20 cellular contexts compared by ENCODE assay signal in genomic region chr16:75114946-75115825, GRCh38. TPM values are rescaled to one million over a fixed set of nuclear protein-coding genes. Genes with fewer than 3 reads are reported as not detected.
A peak's percentile ranks its signal among the peaks of the same experiment; 100 is the strongest.
DNase-seq lines count a peak whose midpoint lies in the region; ATAC-seq, FAIRE-seq and TF ChIP-seq lines count a peak whose summit lies in the region.
"Had no signal": no experiment of that assay in that cellular context is flagged by ENCODE, and none has a peak within 500 bp of the region (broad histone marks: within the 10 kb centered on the region; RNA-seq: fewer than 3 reads in every experiment).

No MANE protein-coding gene starts in this region.

- peak overlapping the region in 1 of 2 experiments; percentile 47; a peak in 1 of 4 replicates for H3K9ac ChIP-seq in K562 (ENCODE audit: insufficient read depth in 1 of 2, low read depth in 2 of 2, low read length in 2 of 2)

- H3K36me3 Mint-ChIP-seq in GM23338 (ENCODE audit: low read depth), result peaks cover 9% of the 10 kb centered on the region
- peaks cover 20% of the 10 kb centered on the region for H3K36me3 Mint-ChIP-seq in stimulated activated effector memory CD8-positive, alpha-beta T cell treated with anti-CD3 and anti-CD28 coated beads, Interleukin-12 subunit alpha, Interleukin-12 subunit beta, amount 100 ng/mL, for 72 hours
- H3K36me3 Mint-ChIP-seq: memory B cell; natural killer cell treated with Interleukin-12 subunit alpha and Interleukin-12 subunit beta and Interleukin-15 and Interleukin-18, amount 100 ng/mL, for 72 hours; stimulated activated naive B cell treated with anti-CD40 and anti-IgM and Interleukin-4, amounts not matched to agents 10 μg/mL and 1 μg/mL and 100 μg/mL, for 72 hours had no signal

- intact Hi-C loops in K562 (cut with micrococcal nuclease) (loop anchor here (5.0 kb wide), 1 partner anchor 73 kb away; no protein-coding TSS in a partner anchor), lower lobe of right lung (cut with DNase I) (loop anchor here (5.0 kb wide), 1 partner anchor 118 kb away; the partner anchor contains the start of gene ZNRF1)

- no peak for TF ChIP-seq RAD21 in K562 (CRISPR knock-in tag; conservative IDR thresholded peaks at IDR 0.05 in 1 of 2, IDR thresholded peaks at IDR 0.05 in 1 of 2)

- ATAC-seq in GM23338, result no peak
- ATAC-seq in K562, result no peak
- no peak for ATAC-seq in lower lobe of right lung
- ATAC-seq in stimulated activated effector memory CD8-positive, alpha-beta T cell treated with anti-CD3 and anti-CD28 coated beads, Interleukin-12 subunit alpha, Interleukin-12 subunit beta, amount 100 ng/mL, for 72 hours, result no peak
- ATAC-seq: activated CD4-positive, CD25-positive, alpha-beta regulatory T cell treated with anti-CD3 and anti-CD28 coated beads, Interleukin-2, amount 50 U/mL, for 24 hours; effector memory CD8-positive, alpha-beta T cell; natural killer cell treated with Interleukin-12 subunit alpha and Interleukin-12 subunit beta and Interleukin-15 and Interleukin-18, amount 100 ng/mL, for 72 hours; stimulated activated naive B cell treated with anti-CD40 and anti-IgM and Interleukin-4, amounts not matched to agents 10 μg/mL and 1 μg/mL and 100 μg/mL, for 72 hours had no signal

- H3K27me3 ChIP-seq in GM23338 (ENCODE audit: insufficient read depth) (no peaks in the 10 kb centered on the region), K562 (ENCODE audit: control insufficient read depth in 2 of 2, insufficient read depth in 2 of 2, low read length in 2 of 2) (no peaks in the 10 kb centered on the region), lower lobe of right lung (ENCODE audit: low read depth) (no peaks in the 10 kb centered on the region)

- H3K36me3 ChIP-seq in GM23338 (ENCODE audit: insufficient read depth) (no peaks in the 10 kb centered on the region), K562 (ENCODE audit: control insufficient read depth, insufficient read depth, low read length) (no peaks in the 10 kb centered on the region), lower lobe of right lung (no peaks in the 10 kb centered on the region)

- peak overlapping the region; percentile 73 for H3K4me2 ChIP-seq in GM23338
- no peak overlapping the region for H3K4me2 ChIP-seq in K562 (ENCODE audit: insufficient read depth, low read length)
- H3K4me2 ChIP-seq: PC-9 had no signal

- no peak for FAIRE-seq in K562 (lab: Jason Lieb, UNC)
- FAIRE-seq: kidney, urothelium cell line had no signal

- CTCF ChIA-PET in K562 (lab: Yijun Ruan, JAX; ENCODE audit: low intra/inter-chr PET ratio), result no interaction called here

- no peaks in the 10 kb centered on the region for H4K20me1 ChIP-seq in GM23338 (replicated peaks; ENCODE audit: insufficient read depth)
- no peaks in the 10 kb centered on the region for H4K20me1 ChIP-seq in K562 (replicated peaks; ENCODE audit: control insufficient read depth, insufficient read depth, low read length)

- peaks cover 7% of the 10 kb centered on the region for H3F3A ChIP-seq in GM23338 (replicated peaks; ENCODE audit: low read depth)

- H3K4me1 Mint-ChIP-seq in GM23338, result peaks cover 54% of the 10 kb centered on the region
- H3K4me1 Mint-ChIP-seq in stimulated activated effector memory CD8-positive, alpha-beta T cell treated with anti-CD3 and anti-CD28 coated beads, Interleukin-12 subunit alpha, Interleukin-12 subunit beta, amount 100 ng/mL, for 72 hours, result peaks cover 29% of the 10 kb centered on the region

- peaks cover 16% of the 10 kb centered on the region for H3K9me3 Mint-ChIP-seq in GM23338
- H3K9me3 Mint-ChIP-seq in stimulated activated effector memory CD8-positive, alpha-beta T cell treated with anti-CD3 and anti-CD28 coated beads, Interleukin-12 subunit alpha, Interleukin-12 subunit beta, amount 100 ng/mL, for 72 hours, result no peaks in the 10 kb centered on the region
- H3K9me3 Mint-ChIP-seq: effector memory CD8-positive, alpha-beta T cell; memory B cell; natural killer cell treated with Interleukin-12 subunit alpha and Interleukin-12 subunit beta and Interleukin-15 and Interleukin-18, amount 100 ng/mL, for 72 hours; stimulated activated naive B cell treated with anti-CD40 and anti-IgM and Interleukin-4, amounts not matched to agents 10 μg/mL and 1 μg/mL and 100 μg/mL, for 72 hours had no signal

- POLR2A ChIA-PET in K562 (lab: Yijun Ruan, JAX), result interaction anchor here (0.6 kb wide), 2 partner anchors 25 to 449 kb away, joined by 3 read pairs; no protein-coding TSS in a partner anchor

- H3K9me3 ChIP-seq in K562 (replicated peaks; ENCODE audit: control insufficient read depth, insufficient read depth, low read depth, low read length) (no peaks in the 10 kb centered on the region), lower lobe of right lung (no peaks in the 10 kb centered on the region)

- H3K27ac Mint-ChIP-seq in GM23338, result no peak overlapping the region
- H3K27ac Mint-ChIP-seq in stimulated activated effector memory CD8-positive, alpha-beta T cell treated with anti-CD3 and anti-CD28 coated beads, Interleukin-12 subunit alpha, Interleukin-12 subunit beta, amount 100 ng/mL, for 72 hours, result peak overlapping the region; percentile 23
- H3K27ac Mint-ChIP-seq: effector memory CD8-positive, alpha-beta T cell; memory B cell; natural killer cell treated with Interleukin-12 subunit alpha and Interleukin-12 subunit beta and Interleukin-15 and Interleukin-18, amount 100 ng/mL, for 72 hours; stimulated activated naive B cell treated with anti-CD40 and anti-IgM and Interleukin-4, amounts not matched to agents 10 μg/mL and 1 μg/mL and 100 μg/mL, for 72 hours had no signal

- DNase-seq in GM23338 (ENCODE audit: low spot score) (no peak), K562 (ENCODE audit: extremely low read depth in 1 of 4, low spot score in 3 of 4) (peak in 1 of 4 experiments; percentile 3), lower lobe of right lung (no peak), CD1c-positive myeloid dendritic cell (ENCODE audit: extremely low spot score) (no peak), midbrain (lab: John Stamatoyannopoulos, UW) (no peak)
- no peak for DNase-seq in stimulated activated effector memory CD8-positive, alpha-beta T cell treated with anti-CD3 and anti-CD28 coated beads, Interleukin-12 subunit alpha, Interleukin-12 subunit beta, amount 100 ng/mL, for 72 hours (ENCODE audit: low spot score in 2 of 2)
- DNase-seq in activated CD4-positive, alpha-beta T cell treated with anti-CD3 and anti-CD28 coated beads, Interleukin-2, amount 50 U/mL, for 1 hour, result no peak
- DNase-seq: effector memory CD8-positive, alpha-beta T cell; hippocampal formation; NCI-H1436; NCI-H2171 treated with DMSO at 0.1 percent for 48 hours; NCI-H748 treated with DMSO at 0.1 percent for 48 hours; PC-9; stimulated activated naive B cell treated with anti-CD40 and anti-IgM and Interleukin-4, amounts not matched to agents 10 μg/mL and 1 μg/mL and 100 μg/mL, for 72 hours had no signal

- in situ Hi-C loops in K562 (cut with MboI), result no loop called here

- no peak for TF ChIP-seq POLR2A in K562 (conservative IDR thresholded peaks at IDR 0.05)

- H3K27me3 Mint-ChIP-seq in GM23338 (ENCODE audit: insufficient read depth, low read depth, poor library complexity), result peaks cover 23% of the 10 kb centered on the region

- H3K79me2 ChIP-seq in GM23338 (replicated peaks; ENCODE audit: insufficient read depth) (no peaks in the 10 kb centered on the region), K562 (ENCODE audit: control insufficient read depth, insufficient read depth, low read length) (no peaks in the 10 kb centered on the region)

- H3K27ac ChIP-seq in GM23338 (ENCODE audit: low read depth) (no peak overlapping the region), K562 (ENCODE audit: extremely low read depth, low read depth, low read length) (peak overlapping the region; percentile 3; the same call in 1 of the 3 replicates), lower lobe of right lung (no peak overlapping the region)
- H3K27ac ChIP-seq: PC-9 had no signal

- H2AFZ ChIP-seq in GM23338, result no peak overlapping the region
- no peak overlapping the region for H2AFZ ChIP-seq in K562 (ENCODE audit: low read depth, low read length)
- H2AFZ ChIP-seq: PC-9 had no signal

- TF ChIP-seq CTCF in GM23338 (conservative IDR thresholded peaks at IDR 0.05; ENCODE audit: low read depth in 2 of 2) (no peak), K562 (IDR thresholded peaks at IDR 0.05 in 2 of 3, conservative IDR thresholded peaks at IDR 0.05 in 1 of 3; ENCODE audit: insufficient read depth in 2 of 3, low read depth in 1 of 3, low read length in 3 of 3) (no peak), lower lobe of right lung (IDR thresholded peaks at IDR 0.05) (no peak)

- peaks cover 51% of the 10 kb centered on the region for H3K4me1 ChIP-seq in GM23338 (ENCODE audit: insufficient read depth)
- peaks cover 15 to 64% of the 10 kb centered on the region in 2 experiments; a peak in 4 of 5 replicates for H3K4me1 ChIP-seq in K562 (replicated peaks in 1 of 2; ENCODE audit: control insufficient read depth in 2 of 2, insufficient read depth in 2 of 2, low read length in 2 of 2)
- H3K4me1 ChIP-seq in lower lobe of right lung, result peaks cover 50% of the 10 kb centered on the region

- no peak for TF ChIP-seq EP300 in K562 (IDR thresholded peaks at IDR 0.05; ENCODE audit: low read length)

- H3K4me3 Mint-ChIP-seq in GM23338, result no peak overlapping the region
- H3K4me3 Mint-ChIP-seq in stimulated activated effector memory CD8-positive, alpha-beta T cell treated with anti-CD3 and anti-CD28 coated beads, Interleukin-12 subunit alpha, Interleukin-12 subunit beta, amount 100 ng/mL, for 72 hours, result no peak overlapping the region
- H3K4me3 Mint-ChIP-seq: effector memory CD8-positive, alpha-beta T cell; memory B cell; natural killer cell treated with Interleukin-12 subunit alpha and Interleukin-12 subunit beta and Interleukin-15 and Interleukin-18, amount 100 ng/mL, for 72 hours; stimulated activated naive B cell treated with anti-CD40 and anti-IgM and Interleukin-4, amounts not matched to agents 10 μg/mL and 1 μg/mL and 100 μg/mL, for 72 hours had no signal

- H3K9me2 ChIP-seq in GM23338 (ENCODE audit: insufficient read depth), result no peaks in the 10 kb centered on the region

- BruUV-seq in K562 (replicated peaks; lab: Mats Ljungman, UMichigan), result no TSS peak

- H3K4me3 ChIP-seq in GM23338, result no peak overlapping the region
- no peak overlapping the region for H3K4me3 ChIP-seq in K562
- H3K4me3 ChIP-seq in lower lobe of right lung, result peak overlapping the region; percentile 66
- H3K4me3 ChIP-seq: PC-9 had no signal

- H3K9me1 ChIP-seq in K562 (ENCODE audit: control insufficient read depth, insufficient read depth, low read length), result peaks cover 3% of the 10 kb centered on the region

- WGBS in K562 (ENCODE audit: insufficient coverage, low coverage, missing lambda C conversion rate), result 86% methylated on average over 35 of the region's 45 CpGs

RNA-seq across cellular contexts. Expression of gene LDHD, which starts 1.4 kb away (rescaled TPM):
- 7.7 and 10.6 TPM in 2 replicates for total RNA-seq in GM23338 (2014; rRNA removed; shearing (Covaris generic))
- polyA plus RNA-seq in GM23338 (2016; fragmentation: Nextera tagmentation; extraction: Ambion mirVana), result 3.9 and 5.0 TPM in 2 replicates
- 0.48 and 1.4 TPM in 2 replicates for total RNA-seq in K562 (2011; cell fraction: chromatin; rRNA removed; ENCODE audit: low replicate concordance)
- 1.7 and 3.0 TPM in 2 replicates for total RNA-seq in K562 (2011; cell fraction: nucleolus; rRNA removed)
- total RNA-seq in K562 (2011; cell fraction: nucleoplasm; rRNA removed), result 1.1 and 1.5 TPM in 2 replicates
- 0.33 and 0.73 TPM in 2 replicates for total RNA-seq in K562 (2014; rRNA removed)
- not detected in 2 replicates for total RNA-seq in K562 (2014; rRNA removed; fragmentation: Illumina TruSeq; extraction: Trizol)
- total RNA-seq in K562 (2015; rRNA removed; fragmentation: Illumina TruSeq; extraction: Trizol), result 0.19 and 0.40 TPM in 2 replicates
- 0.69 and 0.83 TPM in 2 replicates for total RNA-seq in K562 (2021)
- 0.08 and 0.33 TPM in 2 replicates for polyA plus RNA-seq in K562 (2011; rRNA removed)
- 0.21 and 1.0 TPM in 2 replicates for polyA plus RNA-seq in K562 (2011; cell fraction: cytosol; rRNA removed)
- 0.42 and 2.2 TPM in 2 replicates for polyA plus RNA-seq in K562 (2011; cell fraction: nucleus; rRNA removed)
- 0.61 and 0.93 TPM in 2 replicates for polyA plus RNA-seq in K562 (2012)
- 0.19 and 0.25 TPM in 2 replicates for polyA plus RNA-seq in K562 (2014; fragmentation: Illumina TruSeq; extraction: Trizol)
- not detected for polyA plus RNA-seq in K562 (2014; fragmentation: Nextera tagmentation; extraction: Ambion mirVana)
- polyA plus RNA-seq in K562 (2014; rRNA removed), result 0.39 and 0.86 TPM in 2 replicates
- polyA minus RNA-seq in K562 (2011; rRNA and poly(A)+ RNA removed), result 0.21 TPM in 1 of 2 replicates, not detected in the other
- polyA minus RNA-seq in K562 (2011; cell fraction: cytosol; rRNA and poly(A)+ RNA removed), result not detected in 2 replicates
- 0.44 and 1.1 TPM in 2 replicates for polyA minus RNA-seq in K562 (2011; cell fraction: nucleus; rRNA and poly(A)+ RNA removed)
- total RNA-seq in lower lobe of right lung, result 13.2 TPM
- total RNA-seq: HT1080 had no signal

RNA-seq across cellular contexts. Expression of gene ZFP1, which starts 33.1 kb away (rescaled TPM):
- total RNA-seq in GM23338 (2014; rRNA removed; shearing (Covaris generic)), result 12.5 and 13.4 TPM in 2 replicates
- polyA plus RNA-seq in GM23338 (2016; fragmentation: Nextera tagmentation; extraction: Ambion mirVana) (4.1 and 4.8 TPM in 2 replicates), K562 (2011; rRNA removed) (10.8 and 13.3 TPM in 2 replicates), K562 (2014; fragmentation: Illumina TruSeq; extraction: Trizol) (11.4 and 11.6 TPM in 2 replicates), K562 (2014; fragmentation: Nextera tagmentation; extraction: Ambion mirVana) (1 to 10 TPM; 2.6 to 4.1 TPM), K562 (2014; rRNA removed) (5.2 and 6.5 TPM in 2 replicates)
- 4.7 and 12.9 TPM in 2 replicates for total RNA-seq in K562 (2011; cell fraction: chromatin; rRNA removed; ENCODE audit: low replicate concordance)
- total RNA-seq in K562 (2011; cell fraction: nucleolus; rRNA removed), result 5.0 and 6.2 TPM in 2 replicates
- 7.3 and 8.8 TPM in 2 replicates for total RNA-seq in K562 (2011; cell fraction: nucleoplasm; rRNA removed)
- total RNA-seq in K562 (2014; rRNA removed) (9.3 and 10.4 TPM in 2 replicates), K562 (2014; rRNA removed; fragmentation: Illumina TruSeq; extraction: Trizol) (14.7 and 16.1 TPM in 2 replicates), K562 (2015; rRNA removed; fragmentation: Illumina TruSeq; extraction: Trizol) (13.7 and 14.0 TPM in 2 replicates), K562 (2021) (10.8 and 14.7 TPM in 2 replicates), lower lobe of right lung (10.4 TPM)
- polyA plus RNA-seq in K562 (2011; cell fraction: cytosol; rRNA removed), result 2.9 and 4.8 TPM in 2 replicates
- polyA plus RNA-seq in K562 (2011; cell fraction: nucleus; rRNA removed), result 3.9 and 4.2 TPM in 2 replicates
- polyA plus RNA-seq in K562 (2012), result 5.4 and 6.8 TPM in 2 replicates
- polyA minus RNA-seq in K562 (2011; rRNA and poly(A)+ RNA removed), result 14.8 and 15.0 TPM in 2 replicates
- 10.2 and 12.6 TPM in 2 replicates for polyA minus RNA-seq in K562 (2011; cell fraction: cytosol; rRNA and poly(A)+ RNA removed)
- 5.3 and 7.8 TPM in 2 replicates for polyA minus RNA-seq in K562 (2011; cell fraction: nucleus; rRNA and poly(A)+ RNA removed)
